9 cellular contexts compared by ENCODE assay signal in the genomic region with DNA sequence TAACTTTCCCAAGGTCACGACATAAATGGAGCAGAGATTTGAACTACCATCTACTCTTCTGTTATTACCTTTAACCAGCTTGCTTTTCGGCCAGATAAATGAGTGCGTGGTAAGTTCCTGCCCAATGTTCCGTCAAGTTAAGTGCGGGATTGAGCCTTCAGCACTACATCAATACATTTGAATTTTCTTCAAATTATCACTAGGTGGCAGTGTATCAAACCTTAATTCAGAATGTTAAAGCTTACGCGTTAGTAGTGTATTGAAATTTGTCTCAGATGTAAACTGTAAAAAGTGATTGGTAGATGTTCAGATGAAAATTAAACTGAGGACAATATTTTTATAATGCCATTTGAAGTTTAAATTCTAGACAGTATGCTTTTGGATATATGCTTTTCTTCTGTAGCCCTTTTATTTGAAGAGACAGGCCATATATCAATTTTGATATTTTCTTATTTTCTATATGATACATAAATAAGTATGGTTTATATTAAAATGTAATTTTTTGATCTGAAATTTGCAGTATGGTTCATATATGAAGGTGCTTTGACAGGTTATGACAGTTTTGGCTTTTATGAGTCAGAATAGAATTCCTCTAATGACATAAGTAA.
A peak's percentile ranks its signal among the peaks of the same experiment; 100 is the strongest.
DNase-seq lines count a peak whose midpoint lies in the region; ATAC-seq and TF ChIP-seq lines count a peak whose summit lies in the region.
"Had no signal": no experiment of that assay in that cellular context is flagged by ENCODE, and none has a peak within 500 bp of the region (broad histone marks: within the 10 kb centered on the region; RNA-seq: fewer than 3 reads in every experiment).

No MANE protein-coding gene starts in this region.

- H3K27ac ChIP-seq in right lobe of liver, result no peak overlapping the region
- H3K27ac ChIP-seq: BLaER1 had no signal

- H3K27me3 ChIP-seq in right lobe of liver, result no peaks in the 10 kb centered on the region
- H3K27me3 ChIP-seq: BLaER1 had no signal

- H3K9me3 ChIP-seq in right lobe of liver, result no peaks in the 10 kb centered on the region
- H3K9me3 ChIP-seq: BLaER1 had no signal

- H3K27ac Mint-ChIP-seq in MCF 10A (ENCODE audit: low read depth, unreplicated experiment), result no peak overlapping the region

- DNase-seq in NCI-H1105 treated with DMSO at 0.1 percent for 48 hours (lab: John Stamatoyannopoulos, UW) (peak; percentile 38), NCI-H1105 (lab: John Stamatoyannopoulos, UW) (no peak), NCI-H345 (lab: John Stamatoyannopoulos, UW) (peak; percentile 56), MCF 10A (ENCODE audit: unreplicated experiment) (peak; percentile 45), right lobe of liver (no peak)
- no peak for DNase-seq in stimulated activated CD4-positive, alpha-beta T cell treated with anti-CD3 and anti-CD28 coated beads, Interleukin-4, amount 100 ng/mL, for 4 hours

- H3K4me1 Mint-ChIP-seq in MCF 10A (ENCODE audit: insufficient read depth, unreplicated experiment), result peaks cover 5% of the 10 kb centered on the region

- H3K4me3 ChIP-seq in right lobe of liver, result no peak overlapping the region
- H3K4me3 ChIP-seq: BLaER1 had no signal

- POLR2A ChIA-PET in MCF 10A (lab: Yijun Ruan, JAX), result interaction anchor here (0.5 kb wide), 1 partner anchor 226 kb away, joined by 3 read pairs; no protein-coding TSS in a partner anchor

- H3K4me1 ChIP-seq in right lobe of liver, result no peaks in the 10 kb centered on the region
- H3K4me1 ChIP-seq: BLaER1 had no signal

- no TSS peak for BruUV-seq in MCF 10A (replicated peaks; lab: Mats Ljungman, UMichigan)

- H3K4me3 Mint-ChIP-seq in MCF 10A (ENCODE audit: unreplicated experiment), result no peak overlapping the region

- under 1% methylated on average over 7 of the region's 7 CpGs for whole genome bisulfite sequencing in right lobe of liver (ENCODE audit: insufficient coverage, low coverage, low lambda C conversion rate, missing lambda C conversion rate)

- no peaks in the 10 kb centered on the region for H3K27me3 Mint-ChIP-seq in MCF 10A (ENCODE audit: insufficient read depth, unreplicated experiment)

- ATAC-seq in HG02870 (IDR thresholded peaks at IDR 0.05; ENCODE audit: unreplicated experiment) (peak; percentile 75), right lobe of liver (peak; percentile 74 to 81 (median 78)), HG03045 (IDR thresholded peaks at IDR 0.05; ENCODE audit: unreplicated experiment) (no peak)

- CTCF ChIA-PET in MCF 10A (lab: Yijun Ruan, JAX), result interaction anchor here (0.5 to 2.6 kb wide), 37 partner anchors 9 to 1317 kb away, joined by 3 to 28 read pairs (median 4); no protein-coding TSS in a partner anchor

- peak; percentile 39 for TF ChIP-seq CTCF in MCF 10A (IDR thresholded peaks at IDR 0.05; ENCODE audit: unreplicated experiment)
- TF ChIP-seq CTCF in right lobe of liver (IDR thresholded peaks at IDR 0.05), result peak; percentile 36 to 59 (median 50)

- no peaks in the 10 kb centered on the region for H3K36me3 ChIP-seq in right lobe of liver
- H3K36me3 ChIP-seq: BLaER1 had no signal

- TF ChIP-seq POLR2A in right lobe of liver (IDR thresholded peaks at IDR 0.05), result no peak

- intact Hi-C loops in MCF 10A (cut with micrococcal nuclease) (loop anchor here (1.0 to 2.0 kb wide), 4 partner anchors 497 to 961 kb away; no protein-coding TSS in a partner anchor), right lobe of liver (cut with DNase I) (no loop called here)

- H3K9me3 Mint-ChIP-seq in MCF 10A (ENCODE audit: unreplicated experiment), result no peaks in the 10 kb centered on the region

- no peaks in the 10 kb centered on the region for H3K36me3 Mint-ChIP-seq in MCF 10A (ENCODE audit: insufficient read depth, unreplicated experiment)

Comparison
In these comparisons a context has a peak if more than half of its experiments do, and no peak if none do; other contexts are left out.
1. DNase-seq: peak in NCI-H1105 treated with DMSO at 0.1 percent for 48 hours (single experiment), NCI-H345 (single experiment) and MCF 10A (single experiment); none in NCI-H1105 (single experiment), right lobe of liver (0 of 3) and stimulated activated CD4-positive, alpha-beta T cell treated with anti-CD3 and anti-CD28 coated beads, Interleukin-4, amount 100 ng/mL, for 4 hours (0 of 2).